ENCODE assay signal across 1 cellular context in genomic region chr3:48598323-48599076, GRCh38.
A peak's percentile ranks its signal among the peaks of the same experiment; 100 is the strongest.
TF ChIP-seq lines count a peak whose summit lies in the region.

No MANE protein-coding gene starts in this region.

TF ChIP-seq in HEK293, 187 proteins besides CTCF, POLR2A, EP300 and RAD21 (continued from another document):
- TF ChIP-seq, protein P1, sequence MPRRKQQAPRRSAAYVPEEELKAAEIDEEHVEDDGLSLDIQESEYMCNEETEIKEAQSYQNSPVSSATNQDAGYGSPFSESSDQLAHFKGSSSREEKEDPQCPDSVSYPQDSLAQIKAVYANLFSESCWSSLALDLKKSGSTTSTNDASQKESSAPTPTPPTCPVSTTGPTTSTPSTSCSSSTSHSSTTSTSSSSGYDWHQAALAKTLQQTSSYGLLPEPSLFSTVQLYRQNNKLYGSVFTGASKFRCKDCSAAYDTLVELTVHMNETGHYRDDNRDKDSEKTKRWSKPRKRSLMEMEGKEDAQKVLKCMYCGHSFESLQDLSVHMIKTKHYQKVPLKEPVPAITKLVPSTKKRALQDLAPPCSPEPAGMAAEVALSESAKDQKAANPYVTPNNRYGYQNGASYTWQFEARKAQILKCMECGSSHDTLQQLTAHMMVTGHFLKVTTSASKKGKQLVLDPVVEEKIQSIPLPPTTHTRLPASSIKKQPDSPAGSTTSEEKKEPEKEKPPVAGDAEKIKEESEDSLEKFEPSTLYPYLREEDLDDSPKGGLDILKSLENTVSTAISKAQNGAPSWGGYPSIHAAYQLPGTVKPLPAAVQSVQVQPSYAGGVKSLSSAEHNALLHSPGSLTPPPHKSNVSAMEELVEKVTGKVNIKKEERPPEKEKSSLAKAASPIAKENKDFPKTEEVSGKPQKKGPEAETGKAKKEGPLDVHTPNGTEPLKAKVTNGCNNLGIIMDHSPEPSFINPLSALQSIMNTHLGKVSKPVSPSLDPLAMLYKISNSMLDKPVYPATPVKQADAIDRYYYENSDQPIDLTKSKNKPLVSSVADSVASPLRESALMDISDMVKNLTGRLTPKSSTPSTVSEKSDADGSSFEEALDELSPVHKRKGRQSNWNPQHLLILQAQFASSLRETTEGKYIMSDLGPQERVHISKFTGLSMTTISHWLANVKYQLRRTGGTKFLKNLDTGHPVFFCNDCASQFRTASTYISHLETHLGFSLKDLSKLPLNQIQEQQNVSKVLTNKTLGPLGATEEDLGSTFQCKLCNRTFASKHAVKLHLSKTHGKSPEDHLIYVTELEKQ (tag by site-specific recombination; IDR thresholded peaks at IDR 0.05; ENCODE audit: borderline replicate concordance): no peak
- no peak for TF ChIP-seq ZNF19 (tag by site-specific recombination; IDR thresholded peaks at IDR 0.05; ENCODE audit: low read depth)
- TF ChIP-seq ZNF530 (tag by site-specific recombination; IDR thresholded peaks at IDR 0.05; ENCODE audit: low read depth): no peak
- TF ChIP-seq ZNF366 (tag by site-specific recombination; conservative IDR thresholded peaks at IDR 0.05): peak; percentile 67
- TF ChIP-seq ZNF645 (tag by site-specific recombination; IDR thresholded peaks at IDR 0.05): no peak
- TF ChIP-seq, protein P2, sequence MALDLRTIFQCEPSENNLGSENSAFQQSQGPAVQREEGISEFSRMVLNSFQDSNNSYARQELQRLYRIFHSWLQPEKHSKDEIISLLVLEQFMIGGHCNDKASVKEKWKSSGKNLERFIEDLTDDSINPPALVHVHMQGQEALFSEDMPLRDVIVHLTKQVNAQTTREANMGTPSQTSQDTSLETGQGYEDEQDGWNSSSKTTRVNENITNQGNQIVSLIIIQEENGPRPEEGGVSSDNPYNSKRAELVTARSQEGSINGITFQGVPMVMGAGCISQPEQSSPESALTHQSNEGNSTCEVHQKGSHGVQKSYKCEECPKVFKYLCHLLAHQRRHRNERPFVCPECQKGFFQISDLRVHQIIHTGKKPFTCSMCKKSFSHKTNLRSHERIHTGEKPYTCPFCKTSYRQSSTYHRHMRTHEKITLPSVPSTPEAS (tag by site-specific recombination; IDR thresholded peaks at IDR 0.05): no peak
- no peak for TF ChIP-seq ZFP41 (tag by site-specific recombination; IDR thresholded peaks at IDR 0.05; ENCODE audit: borderline replicate concordance)
- no peak for TF ChIP-seq ZNF561 (tag by site-specific recombination; IDR thresholded peaks at IDR 0.05; ENCODE audit: borderline replicate concordance)
- TF ChIP-seq ZBTB44 (tag by site-specific recombination; IDR thresholded peaks at IDR 0.05): no peak
- TF ChIP-seq ZNF585B (tag by site-specific recombination; IDR thresholded peaks at IDR 0.05): no peak
- TF ChIP-seq ZNF518A (tag by site-specific recombination; conservative IDR thresholded peaks at IDR 0.05; ENCODE audit: low read depth): no peak
- TF ChIP-seq KLF9 (tag by site-specific recombination; IDR thresholded peaks at IDR 0.05; ENCODE audit: low read depth): no peak
- TF ChIP-seq ZNF391 (tag by site-specific recombination; IDR thresholded peaks at IDR 0.05; ENCODE audit: borderline replicate concordance, low read depth): no peak
- TF ChIP-seq SP7 (tag by site-specific recombination; IDR thresholded peaks at IDR 0.05): peak; percentile 64
- no peak for TF ChIP-seq ZNF146 (tag by site-specific recombination; IDR thresholded peaks at IDR 0.05)
- no peak for TF ChIP-seq BCL6B (tag by site-specific recombination; IDR thresholded peaks at IDR 0.05)
- TF ChIP-seq ZIC2 (tag by site-specific recombination; IDR thresholded peaks at IDR 0.05): peak; percentile 98
- no peak for TF ChIP-seq ZNF610 (tag by site-specific recombination; IDR thresholded peaks at IDR 0.05; ENCODE audit: borderline replicate concordance)
- TF ChIP-seq ZNF112 (tag by site-specific recombination; IDR thresholded peaks at IDR 0.05): no peak
- TF ChIP-seq, protein P3, sequence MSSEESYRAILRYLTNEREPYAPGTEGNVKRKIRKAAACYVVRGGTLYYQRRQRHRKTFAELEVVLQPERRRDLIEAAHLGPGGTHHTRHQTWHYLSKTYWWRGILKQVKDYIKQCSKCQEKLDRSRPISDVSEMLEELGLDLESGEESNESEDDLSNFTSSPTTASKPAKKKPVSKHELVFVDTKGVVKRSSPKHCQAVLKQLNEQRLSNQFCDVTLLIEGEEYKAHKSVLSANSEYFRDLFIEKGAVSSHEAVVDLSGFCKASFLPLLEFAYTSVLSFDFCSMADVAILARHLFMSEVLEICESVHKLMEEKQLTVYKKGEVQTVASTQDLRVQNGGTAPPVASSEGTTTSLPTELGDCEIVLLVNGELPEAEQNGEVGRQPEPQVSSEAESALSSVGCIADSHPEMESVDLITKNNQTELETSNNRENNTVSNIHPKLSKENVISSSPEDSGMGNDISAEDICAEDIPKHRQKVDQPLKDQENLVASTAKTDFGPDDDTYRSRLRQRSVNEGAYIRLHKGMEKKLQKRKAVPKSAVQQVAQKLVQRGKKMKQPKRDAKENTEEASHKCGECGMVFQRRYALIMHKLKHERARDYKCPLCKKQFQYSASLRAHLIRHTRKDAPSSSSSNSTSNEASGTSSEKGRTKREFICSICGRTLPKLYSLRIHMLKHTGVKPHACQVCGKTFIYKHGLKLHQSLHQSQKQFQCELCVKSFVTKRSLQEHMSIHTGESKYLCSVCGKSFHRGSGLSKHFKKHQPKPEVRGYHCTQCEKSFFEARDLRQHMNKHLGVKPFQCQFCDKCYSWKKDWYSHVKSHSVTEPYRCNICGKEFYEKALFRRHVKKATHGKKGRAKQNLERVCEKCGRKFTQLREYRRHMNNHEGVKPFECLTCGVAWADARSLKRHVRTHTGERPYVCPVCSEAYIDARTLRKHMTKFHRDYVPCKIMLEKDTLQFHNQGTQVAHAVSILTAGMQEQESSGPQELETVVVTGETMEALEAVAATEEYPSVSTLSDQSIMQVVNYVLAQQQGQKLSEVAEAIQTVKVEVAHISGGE (tag by site-specific recombination; conservative IDR thresholded peaks at IDR 0.05; ENCODE audit: low read depth): no peak
- TF ChIP-seq SCRT2 (tag by site-specific recombination; IDR thresholded peaks at IDR 0.05): peak; percentile 86
- no peak for TF ChIP-seq ZNF18 (tag by site-specific recombination; IDR thresholded peaks at IDR 0.05)
- no peak for TF ChIP-seq ZNF211 (tag by site-specific recombination; IDR thresholded peaks at IDR 0.05; ENCODE audit: low read depth)
- peak; percentile 51; the same call in 1 of the 2 replicates for TF ChIP-seq ZNF394 (tag by site-specific recombination; IDR thresholded peaks at IDR 0.05; ENCODE audit: borderline replicate concordance)
- peak; percentile 68 for TF ChIP-seq ZEB2 (tag by site-specific recombination; IDR thresholded peaks at IDR 0.05)
- TF ChIP-seq ZNF426 (tag by site-specific recombination; IDR thresholded peaks at IDR 0.05): no peak
- no peak for TF ChIP-seq KLF8 (tag by site-specific recombination; IDR thresholded peaks at IDR 0.05)
